2 cellular contexts compared by ENCODE assay signal in the genomic region with DNA sequence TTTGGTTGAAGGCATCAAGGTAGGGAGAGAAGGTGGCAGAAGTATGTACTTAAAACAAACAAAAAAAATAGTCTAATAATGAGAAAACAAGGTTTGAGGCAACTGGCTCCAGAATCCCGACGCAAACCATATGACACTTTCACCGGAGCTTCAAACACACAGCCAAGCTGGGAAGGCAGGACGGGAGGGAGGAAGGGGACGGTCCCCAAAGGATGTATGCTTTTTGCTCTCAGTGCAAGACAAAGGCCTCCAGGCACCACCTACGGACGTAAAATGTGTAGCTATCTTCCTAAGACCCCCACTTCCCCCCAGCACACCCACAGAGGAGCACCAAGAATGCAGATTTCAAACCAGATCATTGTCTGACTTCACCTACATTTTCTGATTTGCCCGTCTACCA.
TF ChIP-seq lines count a peak whose summit lies in the region.

No MANE protein-coding gene starts in this region.

TF ChIP-seq in liver, 16 proteins besides CTCF, POLR2A, EP300 and RAD21 (continued from another document):
- TF ChIP-seq, protein P1, sequence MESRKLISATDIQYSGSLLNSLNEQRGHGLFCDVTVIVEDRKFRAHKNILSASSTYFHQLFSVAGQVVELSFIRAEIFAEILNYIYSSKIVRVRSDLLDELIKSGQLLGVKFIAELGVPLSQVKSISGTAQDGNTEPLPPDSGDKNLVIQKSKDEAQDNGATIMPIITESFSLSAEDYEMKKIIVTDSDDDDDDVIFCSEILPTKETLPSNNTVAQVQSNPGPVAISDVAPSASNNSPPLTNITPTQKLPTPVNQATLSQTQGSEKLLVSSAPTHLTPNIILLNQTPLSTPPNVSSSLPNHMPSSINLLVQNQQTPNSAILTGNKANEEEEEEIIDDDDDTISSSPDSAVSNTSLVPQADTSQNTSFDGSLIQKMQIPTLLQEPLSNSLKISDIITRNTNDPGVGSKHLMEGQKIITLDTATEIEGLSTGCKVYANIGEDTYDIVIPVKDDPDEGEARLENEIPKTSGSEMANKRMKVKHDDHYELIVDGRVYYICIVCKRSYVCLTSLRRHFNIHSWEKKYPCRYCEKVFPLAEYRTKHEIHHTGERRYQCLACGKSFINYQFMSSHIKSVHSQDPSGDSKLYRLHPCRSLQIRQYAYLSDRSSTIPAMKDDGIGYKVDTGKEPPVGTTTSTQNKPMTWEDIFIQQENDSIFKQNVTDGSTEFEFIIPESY (IDR thresholded peaks at IDR 0.05), result no peak
- TF ChIP-seq HNF4A (conservative IDR thresholded peaks at IDR 0.05) (no peak), NR2F2 (IDR thresholded peaks at IDR 0.05) (no peak), TAF1 (conservative IDR thresholded peaks at IDR 0.05) (no peak)
- TF ChIP-seq, protein P2, sequence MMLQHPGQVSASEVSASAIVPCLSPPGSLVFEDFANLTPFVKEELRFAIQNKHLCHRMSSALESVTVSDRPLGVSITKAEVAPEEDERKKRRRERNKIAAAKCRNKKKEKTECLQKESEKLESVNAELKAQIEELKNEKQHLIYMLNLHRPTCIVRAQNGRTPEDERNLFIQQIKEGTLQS (IDR thresholded peaks at IDR 0.05), result no peak

TF ChIP-seq in HepG2, 621 proteins besides CTCF, POLR2A, EP300 and RAD21 (continued from another document):
- TF ChIP-seq ZNF225 (CRISPR knock-in tag; IDR thresholded peaks at IDR 0.05) (no peak), ZFP1 (CRISPR knock-in tag; IDR thresholded peaks at IDR 0.05) (no peak), ZNF432 (CRISPR knock-in tag; IDR thresholded peaks at IDR 0.05; ENCODE audit: borderline replicate concordance) (no peak), CHD4 (IDR thresholded peaks at IDR 0.05; ENCODE audit: borderline replicate concordance, low read length) (no peak), ZNF235 (CRISPR knock-in tag; IDR thresholded peaks at IDR 0.05; ENCODE audit: borderline replicate concordance) (no peak), ISL2 (CRISPR knock-in tag; IDR thresholded peaks at IDR 0.05) (no peak), SP2 (CRISPR knock-in tag; IDR thresholded peaks at IDR 0.05) (no peak), KAT8 (CRISPR knock-in tag; IDR thresholded peaks at IDR 0.05) (no peak), ZNF230 (CRISPR knock-in tag; IDR thresholded peaks at IDR 0.05) (no peak), ZNF143 (CRISPR knock-in tag; IDR thresholded peaks at IDR 0.05) (no peak)
- TF ChIP-seq, protein P3, sequence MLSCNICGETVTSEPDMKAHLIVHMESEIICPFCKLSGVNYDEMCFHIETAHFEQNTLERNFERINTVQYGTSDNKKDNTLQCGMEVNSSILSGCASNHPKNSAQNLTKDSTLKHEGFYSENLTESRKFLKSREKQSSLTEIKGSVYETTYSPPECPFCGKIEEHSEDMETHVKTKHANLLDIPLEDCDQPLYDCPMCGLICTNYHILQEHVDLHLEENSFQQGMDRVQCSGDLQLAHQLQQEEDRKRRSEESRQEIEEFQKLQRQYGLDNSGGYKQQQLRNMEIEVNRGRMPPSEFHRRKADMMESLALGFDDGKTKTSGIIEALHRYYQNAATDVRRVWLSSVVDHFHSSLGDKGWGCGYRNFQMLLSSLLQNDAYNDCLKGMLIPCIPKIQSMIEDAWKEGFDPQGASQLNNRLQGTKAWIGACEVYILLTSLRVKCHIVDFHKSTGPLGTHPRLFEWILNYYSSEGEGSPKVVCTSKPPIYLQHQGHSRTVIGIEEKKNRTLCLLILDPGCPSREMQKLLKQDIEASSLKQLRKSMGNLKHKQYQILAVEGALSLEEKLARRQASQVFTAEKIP (CRISPR knock-in tag; IDR thresholded peaks at IDR 0.05; ENCODE audit: borderline replicate concordance), result no peak
- TF ChIP-seq, protein P4, sequence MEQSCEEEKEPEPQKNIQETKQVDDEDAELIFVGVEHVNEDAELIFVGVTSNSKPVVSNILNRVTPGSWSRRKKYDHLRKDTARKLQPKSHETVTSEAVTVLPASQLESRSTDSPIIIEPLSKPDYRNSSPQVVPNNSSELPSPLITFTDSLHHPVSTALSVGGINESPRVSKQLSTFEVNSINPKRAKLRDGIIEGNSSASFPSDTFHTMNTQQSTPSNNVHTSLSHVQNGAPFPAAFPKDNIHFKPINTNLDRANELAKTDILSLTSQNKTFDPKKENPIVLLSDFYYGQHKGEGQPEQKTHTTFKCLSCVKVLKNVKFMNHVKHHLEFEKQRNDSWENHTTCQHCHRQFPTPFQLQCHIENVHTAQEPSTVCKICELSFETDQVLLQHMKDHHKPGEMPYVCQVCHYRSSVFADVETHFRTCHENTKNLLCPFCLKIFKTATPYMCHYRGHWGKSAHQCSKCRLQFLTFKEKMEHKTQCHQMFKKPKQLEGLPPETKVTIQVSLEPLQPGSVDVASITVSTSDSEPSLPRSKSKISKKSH (CRISPR knock-in tag; IDR thresholded peaks at IDR 0.05; ENCODE audit: borderline replicate concordance), result no peak
TF ChIP-seq in HepG2: peak in this region for 0.
